In genomic region chr7:6556196-6556595, GRCh38 we compare ENCODE assay signal across 13 cellular contexts. TPM values are rescaled to one million over a fixed set of nuclear protein-coding genes. Genes with fewer than 3 reads are reported as not detected.
DNase-seq lines count a peak whose midpoint lies in the region; ATAC-seq and TF ChIP-seq lines count a peak whose summit lies in the region.
"Had no signal": no experiment of that assay in that cellular context is flagged by ENCODE, and none has a peak within 500 bp of the region (broad histone marks: within the 10 kb centered on the region; RNA-seq: fewer than 3 reads in every experiment).

No MANE protein-coding gene starts in this region.

- TF ChIP-seq CTCF in GM12873 (IDR thresholded peaks at IDR 0.05; ENCODE audit: insufficient read depth, low read depth, low read length, missing control alignments): peak; percentile 44
- peak; percentile 71 for TF ChIP-seq CTCF in PC-9 (conservative IDR thresholded peaks at IDR 0.05)

- peak overlapping the region in 8 of 11 experiments; percentile 77 to 92 (median 85); a peak in 16 of 22 replicates for H3K27ac ChIP-seq in BLaER1 treated with 17β-estradiol and CSF1 and Interleukin-3, amounts not matched to agents 10 nM and 100 nM
- H3K27ac ChIP-seq in PC-9: no peak overlapping the region
- H3K27ac ChIP-seq: right atrium auricular region had no signal

- peak in 1 of 2 experiments; percentile 48 for DNase-seq in PC-9
- peak in 1 of 2 donors; percentile 24 for DNase-seq in left colon
- DNase-seq in cortex of kidney (lab: John Stamatoyannopoulos, UW): no peak
- DNase-seq in activated naive CD4-positive, alpha-beta T cell treated with anti-CD3 and anti-CD28 coated beads, Interleukin-2, amount 50 U/mL, for 16 hours: no peak
- no peak for DNase-seq in NOMO-1 treated with DMSO at 0.1 percent for 48 hours (lab: John Stamatoyannopoulos, UW; ENCODE audit: unreplicated experiment)
- DNase-seq: activated CD8-positive, alpha-beta T cell treated with anti-CD3 and anti-CD28 coated beads for 36 hours; activated naive CD4-positive, alpha-beta T cell treated with anti-CD3 and anti-CD28 coated beads for 36 hours; CD4-positive, CD25-positive, alpha-beta regulatory T cell; NCI-H1694 treated with DMSO at 0.1 percent for 48 hours had no signal

- H3K27me3 ChIP-seq in BLaER1 treated with 17β-estradiol and CSF1 and Interleukin-3, amounts not matched to agents 10 nM and 100 nM: no peaks in the 10 kb centered on the region
- H3K27me3 ChIP-seq in PC-9 (ENCODE audit: insufficient read depth, low read depth): no peaks in the 10 kb centered on the region
- H3K27me3 ChIP-seq: right atrium auricular region had no signal

- no peaks in the 10 kb centered on the region for H3F3A ChIP-seq in PC-9 (ENCODE audit: insufficient read depth, low read depth)

- H3K9me2 ChIP-seq in PC-9 (ENCODE audit: insufficient read depth): no peaks in the 10 kb centered on the region

- H3K9me3 ChIP-seq in BLaER1 treated with 17β-estradiol and CSF1 and Interleukin-3, amounts not matched to agents 10 nM and 100 nM (replicated peaks in 1 of 11): no peaks in the 10 kb centered on the region
- H3K9me3 ChIP-seq in PC-9 (ENCODE audit: insufficient read depth, low read depth): no peaks in the 10 kb centered on the region
- H3K9me3 ChIP-seq: right atrium auricular region had no signal

- no peaks in the 10 kb centered on the region for H3K79me2 ChIP-seq in PC-9 (ENCODE audit: low read depth)

- peak overlapping the region in 6 of 11 experiments; percentile 16 to 75 (median 59); a peak in 9 of 22 replicates for H3K9ac ChIP-seq in BLaER1 treated with 17β-estradiol and CSF1 and Interleukin-3, amounts not matched to agents 10 nM and 100 nM

- no TSS peak for BruUV-seq in PC-9 (replicated peaks; lab: Mats Ljungman, UMichigan)

- intact Hi-C loops in PC-9 (cut with micrococcal nuclease; ENCODE audit: unreplicated experiment) (no loop called here), left colon (cut with DNase I, micrococcal nuclease) (no loop called here)

- H3K36me3 ChIP-seq in BLaER1 treated with 17β-estradiol and CSF1 and Interleukin-3, amounts not matched to agents 10 nM and 100 nM: no peaks in the 10 kb centered on the region
- no peaks in the 10 kb centered on the region for H3K36me3 ChIP-seq in PC-9 (ENCODE audit: low read depth)
- H3K36me3 ChIP-seq: right atrium auricular region had no signal

- H2AFZ ChIP-seq in PC-9: no peak overlapping the region

- H3K4me2 ChIP-seq in BLaER1 treated with 17β-estradiol and CSF1 and Interleukin-3, amounts not matched to agents 10 nM and 100 nM: peak overlapping the region in 10 of 11 experiments; percentile 55 to 83 (median 75); a peak in 19 of 22 replicates
- H3K4me2 ChIP-seq in PC-9: no peak overlapping the region

- H3K4me1 ChIP-seq in BLaER1 treated with 17β-estradiol and CSF1 and Interleukin-3, amounts not matched to agents 10 nM and 100 nM: peaks cover 21 to 80% (median 69%) of the 10 kb centered on the region in 10 experiments
- H3K4me1 ChIP-seq in PC-9 (replicated peaks; ENCODE audit: insufficient read depth): no peaks in the 10 kb centered on the region
- H3K4me1 ChIP-seq: right atrium auricular region had no signal

- CTCF ChIA-PET in PC-9 (lab: Charles Lee): no interaction called here

- POLR2A ChIA-PET in PC-9 (lab: Charles Lee; ENCODE audit: unreplicated experiment): no interaction called here

- no peak overlapping the region for H3K4me3 ChIP-seq in BLaER1 treated with 17β-estradiol and CSF1 and Interleukin-3, amounts not matched to agents 10 nM and 100 nM
- H3K4me3 ChIP-seq in PC-9: no peak overlapping the region
- H3K4me3 ChIP-seq: right atrium auricular region had no signal

- ATAC-seq in left colon (peak; percentile 63), HG03095 (IDR thresholded peaks at IDR 0.05; ENCODE audit: unreplicated experiment) (no peak)
- ATAC-seq: activated CD8-positive, alpha-beta T cell treated with anti-CD3 and anti-CD28 coated beads for 36 hours had no signal

- no peaks in the 10 kb centered on the region for H4K20me1 ChIP-seq in BLaER1 treated with 17β-estradiol and CSF1 and Interleukin-3, amounts not matched to agents 10 nM and 100 nM
- no peaks in the 10 kb centered on the region for H4K20me1 ChIP-seq in PC-9 (ENCODE audit: insufficient read depth)

RNA-seq across cellular contexts. Expression of gene GRID2IP, which starts 4.9 kb away (rescaled TPM):
- total RNA-seq in PC-9 (2021) (1.3 and 1.7 TPM in 2 replicates), left colon (under 1 TPM; 0.67 to 0.75 TPM)

RNA-seq across cellular contexts. Expression of gene ZDHHC4, which starts 21.1 kb away (rescaled TPM):
- total RNA-seq in PC-9 (2021) (96.1 and 123 TPM in 2 replicates), left colon (10 to 100 TPM; 37.6 to 51.1 TPM)

RNA-seq across cellular contexts. Expression of gene INTS15, which starts 33.6 kb away (rescaled TPM):
- total RNA-seq in PC-9 (2021): 21.4 and 28.7 TPM in 2 replicates
- total RNA-seq in left colon: 10 to 100 TPM; 22.5 to 24.4 TPM

RNA-seq across cellular contexts. Expression of gene ZNF853, which starts 59.2 kb away (rescaled TPM):
- total RNA-seq in PC-9 (2021) (7.9 and 13.5 TPM in 2 replicates), left colon (1 to 10 TPM in 1 of 2 donors, under 1 TPM in 1; 0.79 to 2.9 TPM)
